ENCODE assay signal across 18 cellular contexts in genomic region chr21:37799193-37800121, GRCh38.
"Had no signal": no experiment of that assay in that cellular context is flagged by ENCODE, and none has a peak within 500 bp of the region (broad histone marks: within the 10 kb centered on the region; RNA-seq: fewer than 3 reads in every experiment).

No MANE protein-coding gene starts in this region.

- H3K36me3 ChIP-seq: brain microvascular endothelial cell, esophagus muscularis mucosa had no signal

- H3K4me3 Mint-ChIP-seq: activated naive CD4-positive, alpha-beta T cell treated with anti-CD3 and anti-CD28 coated beads, Interleukin-2, amount 50 U/mL, for 24 hours; activated T-cell treated with anti-CD3 and anti-CD28 coated beads, Interleukin-2, amount 50 U/mL, for 24 hours; natural killer cell; T-helper 1 cell treated with Interleukin-12 subunit alpha and Interleukin-12 subunit beta and Interleukin-4 antibody, amounts not matched to agents 30 μg/mL and 1 μg/mL, for 36 hours; type B pancreatic cell had no signal

- DNase-seq: activated CD4-positive, CD25-positive, alpha-beta regulatory T cell; activated effector memory CD4-positive, alpha-beta T cell treated with Interleukin-2 at 50 U/mL for 16 hours; activated T-cell treated with anti-CD3 and anti-CD28 coated beads, Interleukin-2, amount 50 U/mL, for 24 hours; amygdala; brain microvascular endothelial cell; foreskin keratinocyte; mucosa of descending colon; natural killer cell; SHP77 treated with DMSO at 0.1 percent for 48 hours; stimulated activated CD4-positive, alpha-beta T cell treated with anti-CD3 and anti-CD28 coated beads, Interleukin-12 subunit alpha, Interleukin-12 subunit beta, amount 100 ng/mL, for 4 hours; stimulated activated naive CD4-positive, alpha-beta T cell; substantia nigra had no signal

- H3K27ac Mint-ChIP-seq: activated naive CD4-positive, alpha-beta T cell treated with anti-CD3 and anti-CD28 coated beads, Interleukin-2, amount 50 U/mL, for 24 hours; activated T-cell treated with anti-CD3 and anti-CD28 coated beads, Interleukin-2, amount 50 U/mL, for 24 hours; natural killer cell; T-helper 1 cell treated with Interleukin-12 subunit alpha and Interleukin-12 subunit beta and Interleukin-4 antibody, amounts not matched to agents 30 μg/mL and 1 μg/mL, for 36 hours; type B pancreatic cell had no signal

- H3K27me3 ChIP-seq: brain microvascular endothelial cell, foreskin keratinocyte had no signal

- ATAC-seq: foreskin keratinocyte, mucosa of descending colon had no signal

- H3K27ac ChIP-seq: brain microvascular endothelial cell, esophagus muscularis mucosa, foreskin keratinocyte, parathyroid adenoma had no signal

- H3K36me3 Mint-ChIP-seq: activated naive CD4-positive, alpha-beta T cell treated with anti-CD3 and anti-CD28 coated beads, Interleukin-2, amount 50 U/mL, for 24 hours; natural killer cell; type B pancreatic cell had no signal

- H3K4me1 ChIP-seq: esophagus muscularis mucosa, foreskin keratinocyte, parathyroid adenoma had no signal

- H3K4me3 ChIP-seq: esophagus muscularis mucosa, mucosa of descending colon had no signal

- H3K9me3 ChIP-seq: mucosa of descending colon had no signal

- H3K4me1 Mint-ChIP-seq: activated naive CD4-positive, alpha-beta T cell treated with anti-CD3 and anti-CD28 coated beads, Interleukin-2, amount 50 U/mL, for 24 hours; natural killer cell had no signal

- H3K9me3 Mint-ChIP-seq: activated T-cell treated with anti-CD3 and anti-CD28 coated beads, Interleukin-2, amount 50 U/mL, for 24 hours; natural killer cell; T-helper 1 cell treated with Interleukin-12 subunit alpha and Interleukin-12 subunit beta and Interleukin-4 antibody, amounts not matched to agents 30 μg/mL and 1 μg/mL, for 36 hours had no signal

- FAIRE-seq: endometrium had no signal
